Comparison of ENCODE assay signal across 8 cellular contexts in the genomic region with DNA sequence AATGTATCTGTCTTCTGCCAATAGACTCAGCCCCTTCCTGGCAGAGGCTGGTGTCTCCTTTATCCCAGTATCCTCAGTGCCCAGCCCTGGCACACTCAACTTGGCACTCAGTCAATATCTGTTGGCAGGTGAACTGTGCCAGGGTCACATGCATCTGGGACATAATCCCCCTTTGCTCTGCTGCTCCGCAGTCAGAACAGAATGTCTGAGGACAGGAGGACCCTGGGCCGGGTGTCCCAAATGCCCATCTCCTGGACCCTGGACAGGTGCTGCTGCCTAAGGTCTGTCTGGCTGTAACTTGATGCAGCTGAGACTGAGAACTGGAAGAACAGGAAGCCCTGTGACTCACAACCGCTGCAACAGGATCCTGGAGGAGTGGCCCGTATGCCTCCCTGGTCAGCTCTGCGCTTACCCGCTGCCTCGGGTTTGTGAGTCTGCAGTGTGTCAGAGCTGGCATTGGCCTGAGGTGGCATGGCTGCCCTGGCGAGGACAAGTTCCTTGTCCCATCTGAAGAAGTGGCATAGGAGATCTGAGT. TPM values are rescaled to one million over a fixed set of nuclear protein-coding genes. Genes with fewer than 3 reads are reported as not detected.
DNase-seq lines count a peak whose midpoint lies in the region; ATAC-seq lines count a peak whose summit lies in the region.

No MANE protein-coding gene starts in this region.

- H3K27ac ChIP-seq in GM23248 = peak overlapping the region; percentile 92

- H3K79me2 ChIP-seq in GM23248 (ENCODE audit: insufficient read depth) = peaks cover 95% of the 10 kb centered on the region

- H3K9me2 ChIP-seq in GM23248 (ENCODE audit: insufficient read depth) = no peaks in the 10 kb centered on the region

- no peaks in the 10 kb centered on the region for H3K36me3 ChIP-seq in GM23248 (ENCODE audit: low read depth)

- H3K4me3 ChIP-seq in GM23248 = peak overlapping the region; percentile 25

- in situ Hi-C loops in GM23248 (cut with MboI) = no loop called here

- no peaks in the 10 kb centered on the region for H3K9me3 ChIP-seq in GM23248 (ENCODE audit: low read depth)

- no peaks in the 10 kb centered on the region for H3K27me3 ChIP-seq in GM23248 (replicated peaks; ENCODE audit: insufficient read depth)

- H4K20me1 ChIP-seq in GM23248 (ENCODE audit: insufficient read depth) = peaks cover 7% of the 10 kb centered on the region; the same call in 1 of the 2 replicates

- H3K4me1 ChIP-seq in GM23248 (ENCODE audit: insufficient read depth) = peaks cover 62% of the 10 kb centered on the region

- H3F3A ChIP-seq in GM23248 (ENCODE audit: insufficient read depth) = peaks cover 65% of the 10 kb centered on the region

- DNase-seq in GM23248 (peak; percentile 99), NCI-H774 (lab: John Stamatoyannopoulos, UW) (peak; percentile 16), cardiac septum (ENCODE audit: low spot score) (peak; percentile 94), renal cortical epithelial cell (ENCODE audit: low read depth) (peak; percentile 94), GM19240 (ENCODE audit: insufficient read length, low spot score) (no peak), NCI-H187 (lab: John Stamatoyannopoulos, UW) (no peak)
- peak; percentile 76 for DNase-seq in activated effector memory CD4-positive, alpha-beta T cell treated with anti-CD3 and anti-CD28 coated beads, Interleukin-2, amount 50 U/mL, for 16 hours

- no peak for ATAC-seq in HG03175 (IDR thresholded peaks at IDR 0.05; ENCODE audit: unreplicated experiment)

- 1% methylated on average over 8 of the region's 8 CpGs for WGBS in GM23248 (ENCODE audit: low coverage in 1 of 2, low lambda C conversion rate in 2 of 2, missing lambda C conversion rate in 2 of 2), 2 experiments

- H3K4me2 ChIP-seq in GM23248 (ENCODE audit: unreplicated experiment) = peak overlapping the region; percentile 51

- H3K9ac ChIP-seq in GM23248 = peak overlapping the region; percentile 70

- intact Hi-C loops in cardiac septum (cut with DNase I) = loop anchor here (2.0 kb wide), 1 partner anchor 24 kb away; no protein-coding TSS in a partner anchor

- no peak overlapping the region for H2AFZ ChIP-seq in GM23248

RNA-seq across cellular contexts. Expression of gene HK2, which starts 11.4 kb away (rescaled TPM):
- 21.9 and 24.2 TPM in 2 replicates for total RNA-seq in GM23248 (2014; rRNA removed; shearing (Covaris generic))
- polyA plus RNA-seq in GM23248 (2016; fragmentation: Nextera tagmentation; extraction: Ambion mirVana) = 23.9 and 25.3 TPM in 2 replicates
- total RNA-seq in cardiac septum = 15.5 TPM
- 12.0 and 25.6 TPM in 2 replicates for total RNA-seq in renal cortical epithelial cell

Comparison
In these comparisons a context has a peak if more than half of its experiments do, and no peak if none do; other contexts are left out.
1. DNase-seq: peak in GM23248 (single experiment), NCI-H774 (single experiment), activated effector memory CD4-positive, alpha-beta T cell treated with anti-CD3 and anti-CD28 coated beads, Interleukin-2, amount 50 U/mL, for 16 hours (single experiment), cardiac septum (single experiment) and renal cortical epithelial cell (single experiment); none in GM19240 (single experiment) and NCI-H187 (0 of 2).